In genomic region chrX:97123001-97123400, GRCh38 we compare ENCODE assay signal across 34 cellular contexts.
DNase-seq lines count a peak whose midpoint lies in the region; ATAC-seq, FAIRE-seq and TF ChIP-seq lines count a peak whose summit lies in the region.
"Had no signal": no experiment of that assay in that cellular context is flagged by ENCODE, and none has a peak within 500 bp of the region (broad histone marks: within the 10 kb centered on the region; RNA-seq: fewer than 3 reads in every experiment).

No MANE protein-coding gene starts in this region.

- TF ChIP-seq RAD21 in A549 (conservative IDR thresholded peaks at IDR 0.05 in 1 of 2, IDR thresholded peaks at IDR 0.05 in 1 of 2) = no peak

- no peak overlapping the region for H3K4me2 ChIP-seq in A549
- H3K4me2 ChIP-seq: BLaER1; BLaER1 treated with 17β-estradiol and CSF1 and Interleukin-3, amounts not matched to agents 10 nM and 100 nM had no signal

- no peak for TF ChIP-seq POLR2A in A549 (IDR thresholded peaks at IDR 0.05; ENCODE audit: low read length)
- TF ChIP-seq POLR2A in testis (IDR thresholded peaks at IDR 0.05) = no peak

- no peaks in the 10 kb centered on the region for H3K27me3 ChIP-seq in testis
- H3K27me3 ChIP-seq: BE2C had no signal

- no peak for DNase-seq in A549 (ENCODE audit: low read depth in 1 of 2, low spot score in 1 of 2)
- DNase-seq in SK-MEL-5 (ENCODE audit: low read depth, low spot score) = peak; percentile 63
- DNase-seq in dermis blood vessel endothelial cell = peak; percentile 15
- DNase-seq in foreskin melanocyte = peak; percentile 65
- no peak for DNase-seq in kidney tubule cell (ENCODE audit: low spot score)
- no peak for DNase-seq in NCI-H345 (lab: John Stamatoyannopoulos, UW)
- no peak for DNase-seq in testis
- DNase-seq: 8988T; ACHN; AML-193; BE2C; C1 segment of cervical spinal cord; Caco-2; Calu3; CD4-positive, alpha-beta memory T cell; CD4-positive, alpha-beta T cell; CD4-positive, CD25-positive, alpha-beta regulatory T cell; CD8-positive, alpha-beta memory T cell; CD8-positive, alpha-beta T cell; COR-L47; DMS 273 treated with DMSO at 0.1 percent for 48 hours; DMS153; DMS53; DMS79; DMS79 treated with DMSO at 0.1 percent for 48 hours; DND-41; EL had no signal

- H3K27ac ChIP-seq in A549 (no peak overlapping the region), testis (no peak overlapping the region)
- H3K27ac ChIP-seq: 22Rv1; BLaER1; BLaER1 treated with 17β-estradiol and CSF1 and Interleukin-3, amounts not matched to agents 10 nM and 100 nM; C4-2B had no signal

- H3K9me3 ChIP-seq in A549 = no peaks in the 10 kb centered on the region
- no peaks in the 10 kb centered on the region for H3K9me3 ChIP-seq in testis
- H3K9me3 ChIP-seq: BE2C, BLaER1, Caco-2 had no signal

- in situ Hi-C loops in SK-MEL-5 (cut with HindIII; ENCODE audit: low pct_unique_long_range_greater_than_20kb, low sequenced_read_pairs) = no loop called here

- peak; percentile 81 for FAIRE-seq in A549 (lab: Jason Lieb, UNC)
- FAIRE-seq: A204.1, D721Med had no signal

- no peaks in the 10 kb centered on the region for H3K36me3 ChIP-seq in testis (ENCODE audit: low read depth, missing control alignments)
- H3K36me3 ChIP-seq: BE2C had no signal

- H3K4me1 ChIP-seq in A549 = no peaks in the 10 kb centered on the region
- H3K4me1 ChIP-seq in testis = no peaks in the 10 kb centered on the region
- H3K4me1 ChIP-seq: BE2C; BLaER1; BLaER1 treated with 17β-estradiol and CSF1 and Interleukin-3, amounts not matched to agents 10 nM and 100 nM; Caco-2 had no signal

- intact Hi-C loops in testis (cut with DNase I; ENCODE audit: low total_unique reads) = no loop called here

- ATAC-seq in A549 = no peak
- ATAC-seq in GM18517 (IDR thresholded peaks at IDR 0.05; ENCODE audit: unreplicated experiment) = no peak
- ATAC-seq: CD8-positive, alpha-beta T cell had no signal

- TF ChIP-seq EP300 in A549 (IDR thresholded peaks at IDR 0.05) = no peak

- WGBS in A549 (ENCODE audit: missing lambda C conversion rate) = 96% methylated on average over 2 of the region's 2 CpGs
- WGBS in testis, 2 donors = 91 to 93% methylated on average over 2 of the region's 2 CpGs

- CTCF ChIA-PET in A549 (lab: Yijun Ruan, JAX) = no interaction called here

- H3K4me3 ChIP-seq in A549 = no peak overlapping the region
- H3K4me3 ChIP-seq in testis = no peak overlapping the region
- H3K4me3 ChIP-seq: BLaER1; BLaER1 treated with 17β-estradiol and CSF1 and Interleukin-3, amounts not matched to agents 10 nM and 100 nM had no signal

- POLR2A ChIA-PET in A549 (lab: Yijun Ruan, JAX) = no interaction called here

- TF ChIP-seq CTCF in A549 (IDR thresholded peaks at IDR 0.05) (no peak), testis (IDR thresholded peaks at IDR 0.05) (no peak)

TF ChIP-seq in A549, 52 proteins besides CTCF, POLR2A, EP300 and RAD21:
- TF ChIP-seq CBX8 (IDR thresholded peaks at IDR 0.05) (no peak), HEYL (CRISPR knock-in tag; IDR thresholded peaks at IDR 0.05) (no peak), GATA3 (IDR thresholded peaks at IDR 0.05; ENCODE audit: borderline replicate concordance) (no peak), NFE2L2 (conservative IDR thresholded peaks at IDR 0.05; ENCODE audit: low read length) (no peak), KDM1A (IDR thresholded peaks at IDR 0.05; ENCODE audit: low read depth) (no peak), SMC3 (IDR thresholded peaks at IDR 0.05) (no peak), TP53 (CRISPR knock-in tag; IDR thresholded peaks at IDR 0.05) (no peak), HOXA7 (CRISPR knock-in tag; IDR thresholded peaks at IDR 0.05) (no peak), HMGXB4 (CRISPR knock-in tag; IDR thresholded peaks at IDR 0.05; ENCODE audit: borderline replicate concordance) (no peak)

Comparison
In these comparisons a context has a peak if more than half of its experiments do, and no peak if none do; other contexts are left out.
1. DNase-seq: peak in SK-MEL-5 (single experiment), dermis blood vessel endothelial cell (single experiment) and foreskin melanocyte (single experiment); none in A549 (0 of 2), kidney tubule cell (single experiment), NCI-H345 (single experiment) and testis (single experiment).